12 cellular contexts compared by ENCODE assay signal in genomic region chr1:100423832-100424337, GRCh38.
A peak's percentile ranks its signal among the peaks of the same experiment; 100 is the strongest.
DNase-seq lines count a peak whose midpoint lies in the region; ATAC-seq and TF ChIP-seq lines count a peak whose summit lies in the region.
"Had no signal": no experiment of that assay in that cellular context is flagged by ENCODE, and none has a peak within 500 bp of the region (broad histone marks: within the 10 kb centered on the region; RNA-seq: fewer than 3 reads in every experiment).

No MANE protein-coding gene starts in this region.

- in situ Hi-C loops in transverse colon (cut with MboI; ENCODE audit: low pct_ligation_motif_present in 1 of 4, low pct_unique_long_range_greater_than_20kb in 1 of 4, low sequenced_read_pairs in 3 of 4): no loop called here

- TF ChIP-seq POLR2A in esophagus muscularis mucosa (IDR thresholded peaks at IDR 0.05; ENCODE audit: low read depth): no peak
- no peak for TF ChIP-seq POLR2A in transverse colon (IDR thresholded peaks at IDR 0.05)

- H3K4me1 ChIP-seq in ectodermal cell (ENCODE audit: control insufficient read depth, insufficient read depth, low read length) (no peaks in the 10 kb centered on the region), esophagus muscularis mucosa (no peaks in the 10 kb centered on the region), transverse colon (no peaks in the 10 kb centered on the region)

- 87 to 89% methylated on average over 6 of the region's 6 CpGs for WGBS in ectodermal cell, 2 experiments
- WGBS in esophagus muscularis mucosa: 89% methylated on average over 6 of the region's 6 CpGs
- WGBS in transverse colon (ENCODE audit: low coverage in 1 of 2), 2 donors: 76% methylated on average over 6 of the region's 6 CpGs; no CpG with 5 or more reads in 1 of the 2 donors

- DNase-seq in SHP77 treated with DMSO at 0.1 percent for 48 hours (lab: John Stamatoyannopoulos, UW): no peak
- DNase-seq in NCI-H146 treated with DMSO at 0.1 percent for 48 hours (lab: John Stamatoyannopoulos, UW; ENCODE audit: unreplicated experiment): no peak
- no peak for DNase-seq in esophagus muscularis mucosa (ENCODE audit: extremely low spot score)
- no peak for DNase-seq in transverse colon
- DNase-seq: erythroblast, NCI-H1105, WERI-Rb-1 had no signal

- H3K9me3 ChIP-seq in ectodermal cell (ENCODE audit: control insufficient read depth, low read length): no peaks in the 10 kb centered on the region
- H3K9me3 ChIP-seq in esophagus muscularis mucosa: no peaks in the 10 kb centered on the region
- no peaks in the 10 kb centered on the region for H3K9me3 ChIP-seq in transverse colon
- H3K9me3 ChIP-seq: neutrophil had no signal

- intact Hi-C loops in esophagus muscularis mucosa (cut with DNase I) (no loop called here), transverse colon (cut with DNase I; ENCODE audit: low total_unique reads) (no loop called here)

- H3K27me3 ChIP-seq in ectodermal cell (ENCODE audit: control insufficient read depth, insufficient read depth, low read length, poor library complexity, severe bottlenecking): no peaks in the 10 kb centered on the region
- H3K27me3 ChIP-seq in esophagus muscularis mucosa: no peaks in the 10 kb centered on the region
- H3K27me3 ChIP-seq in transverse colon: no peaks in the 10 kb centered on the region
- H3K27me3 ChIP-seq: neutrophil had no signal

- ATAC-seq in GM18499 (IDR thresholded peaks at IDR 0.05; ENCODE audit: insufficient read depth, unreplicated experiment): peak; percentile 87
- ATAC-seq in GM21447 (IDR thresholded peaks at IDR 0.05; ENCODE audit: unreplicated experiment): peak; percentile 88
- peak; percentile 66 for ATAC-seq in HG03457 (IDR thresholded peaks at IDR 0.05; ENCODE audit: unreplicated experiment)

- TF ChIP-seq CTCF in esophagus muscularis mucosa (IDR thresholded peaks at IDR 0.05) (no peak), transverse colon (IDR thresholded peaks at IDR 0.05) (no peak)

- H3K36me3 ChIP-seq in ectodermal cell (ENCODE audit: control insufficient read depth, insufficient read depth, low read length) (no peaks in the 10 kb centered on the region), esophagus muscularis mucosa (peaks cover 0 to 15% (median 0%) of the 10 kb centered on the region in 4 donors), transverse colon (no peaks in the 10 kb centered on the region)
- H3K36me3 ChIP-seq: WERI-Rb-1 had no signal

- H3K27ac ChIP-seq in ectodermal cell (ENCODE audit: insufficient read depth, low read depth, low read length, poor library complexity, severe bottlenecking): peak overlapping the region; percentile 46
- no peak overlapping the region for H3K27ac ChIP-seq in esophagus muscularis mucosa (replicated peaks in 1 of 4)
- H3K27ac ChIP-seq in transverse colon: no peak overlapping the region
- H3K27ac ChIP-seq: neutrophil, WERI-Rb-1 had no signal

- no peak overlapping the region for H3K4me3 ChIP-seq in ectodermal cell (ENCODE audit: insufficient read depth, low read depth, low read length)
- no peak overlapping the region for H3K4me3 ChIP-seq in esophagus muscularis mucosa
- H3K4me3 ChIP-seq in transverse colon: no peak overlapping the region

- TF ChIP-seq EP300 in esophagus muscularis mucosa (IDR thresholded peaks at IDR 0.05) (no peak), transverse colon (IDR thresholded peaks at IDR 0.05; ENCODE audit: low read depth) (no peak)
